In the genomic region with DNA sequence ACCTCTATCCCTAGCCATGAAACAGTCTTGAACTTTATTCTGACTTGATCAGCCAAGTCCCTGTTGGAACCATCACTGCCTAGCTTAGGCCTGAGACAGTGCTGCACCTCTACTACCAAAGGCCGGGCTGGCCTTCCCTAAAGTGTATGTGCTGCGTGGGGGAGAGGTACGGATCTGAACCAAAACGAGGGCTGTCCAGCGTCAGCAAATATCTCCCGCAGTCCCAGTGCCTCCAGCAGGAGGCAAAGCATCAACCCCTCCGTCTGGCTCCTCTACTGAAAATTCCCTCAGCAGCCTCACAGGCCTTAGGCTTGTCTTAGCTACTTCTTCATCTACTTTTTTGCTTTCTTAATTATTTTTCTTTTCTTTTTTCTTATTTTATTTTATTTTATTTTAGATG, we compare ENCODE assay signal across 1 cellular context.
TF ChIP-seq lines count a peak whose summit lies in the region.

No MANE protein-coding gene starts in this region.

TF ChIP-seq in SK-N-SH, 30 proteins besides CTCF, POLR2A, EP300 and RAD21 (continued from another document):
- TF ChIP-seq, protein P1, sequence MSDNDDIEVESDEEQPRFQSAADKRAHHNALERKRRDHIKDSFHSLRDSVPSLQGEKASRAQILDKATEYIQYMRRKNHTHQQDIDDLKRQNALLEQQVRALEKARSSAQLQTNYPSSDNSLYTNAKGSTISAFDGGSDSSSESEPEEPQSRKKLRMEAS (IDR thresholded peaks at IDR 0.05; ENCODE audit: low read depth): no peak
- TF ChIP-seq YY1 (IDR thresholded peaks at IDR 0.05; ENCODE audit: low read depth) (no peak), FOXJ3 (CRISPR knock-in tag; IDR thresholded peaks at IDR 0.05) (no peak), NFIC (IDR thresholded peaks at IDR 0.05; ENCODE audit: borderline replicate concordance) (no peak), SIN3A (IDR thresholded peaks at IDR 0.05; ENCODE audit: borderline replicate concordance, low read depth, low read length) (no peak), EZH2phosphoT487 (IDR thresholded peaks at IDR 0.05; ENCODE audit: borderline replicate concordance, low read depth) (no peak), RXRA (IDR thresholded peaks at IDR 0.05; ENCODE audit: borderline replicate concordance, low read depth) (no peak), CHD2 (IDR thresholded peaks at IDR 0.05; ENCODE audit: low read length, partially characterized antibody) (no peak), GABPA (IDR thresholded peaks at IDR 0.05; ENCODE audit: low read depth) (no peak)
- TF ChIP-seq, protein P2, sequence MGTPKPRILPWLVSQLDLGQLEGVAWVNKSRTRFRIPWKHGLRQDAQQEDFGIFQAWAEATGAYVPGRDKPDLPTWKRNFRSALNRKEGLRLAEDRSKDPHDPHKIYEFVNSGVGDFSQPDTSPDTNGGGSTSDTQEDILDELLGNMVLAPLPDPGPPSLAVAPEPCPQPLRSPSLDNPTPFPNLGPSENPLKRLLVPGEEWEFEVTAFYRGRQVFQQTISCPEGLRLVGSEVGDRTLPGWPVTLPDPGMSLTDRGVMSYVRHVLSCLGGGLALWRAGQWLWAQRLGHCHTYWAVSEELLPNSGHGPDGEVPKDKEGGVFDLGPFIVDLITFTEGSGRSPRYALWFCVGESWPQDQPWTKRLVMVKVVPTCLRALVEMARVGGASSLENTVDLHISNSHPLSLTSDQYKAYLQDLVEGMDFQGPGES (IDR thresholded peaks at IDR 0.05; ENCODE audit: low read depth, low read length): no peak
- TF ChIP-seq, protein P3, sequence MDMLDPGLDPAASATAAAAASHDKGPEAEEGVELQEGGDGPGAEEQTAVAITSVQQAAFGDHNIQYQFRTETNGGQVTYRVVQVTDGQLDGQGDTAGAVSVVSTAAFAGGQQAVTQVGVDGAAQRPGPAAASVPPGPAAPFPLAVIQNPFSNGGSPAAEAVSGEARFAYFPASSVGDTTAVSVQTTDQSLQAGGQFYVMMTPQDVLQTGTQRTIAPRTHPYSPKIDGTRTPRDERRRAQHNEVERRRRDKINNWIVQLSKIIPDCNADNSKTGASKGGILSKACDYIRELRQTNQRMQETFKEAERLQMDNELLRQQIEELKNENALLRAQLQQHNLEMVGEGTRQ (IDR thresholded peaks at IDR 0.05; ENCODE audit: borderline replicate concordance, low read depth, low read length): no peak
